1 cellular context compared by ENCODE assay signal in genomic region chr11:72001834-72002591, GRCh38.
TF ChIP-seq lines count a peak whose summit lies in the region.

No MANE protein-coding gene starts in this region.

TF ChIP-seq in GM23338, 12 proteins besides CTCF, POLR2A, EP300 and RAD21 (continued from another document):
- TF ChIP-seq, protein P1, sequence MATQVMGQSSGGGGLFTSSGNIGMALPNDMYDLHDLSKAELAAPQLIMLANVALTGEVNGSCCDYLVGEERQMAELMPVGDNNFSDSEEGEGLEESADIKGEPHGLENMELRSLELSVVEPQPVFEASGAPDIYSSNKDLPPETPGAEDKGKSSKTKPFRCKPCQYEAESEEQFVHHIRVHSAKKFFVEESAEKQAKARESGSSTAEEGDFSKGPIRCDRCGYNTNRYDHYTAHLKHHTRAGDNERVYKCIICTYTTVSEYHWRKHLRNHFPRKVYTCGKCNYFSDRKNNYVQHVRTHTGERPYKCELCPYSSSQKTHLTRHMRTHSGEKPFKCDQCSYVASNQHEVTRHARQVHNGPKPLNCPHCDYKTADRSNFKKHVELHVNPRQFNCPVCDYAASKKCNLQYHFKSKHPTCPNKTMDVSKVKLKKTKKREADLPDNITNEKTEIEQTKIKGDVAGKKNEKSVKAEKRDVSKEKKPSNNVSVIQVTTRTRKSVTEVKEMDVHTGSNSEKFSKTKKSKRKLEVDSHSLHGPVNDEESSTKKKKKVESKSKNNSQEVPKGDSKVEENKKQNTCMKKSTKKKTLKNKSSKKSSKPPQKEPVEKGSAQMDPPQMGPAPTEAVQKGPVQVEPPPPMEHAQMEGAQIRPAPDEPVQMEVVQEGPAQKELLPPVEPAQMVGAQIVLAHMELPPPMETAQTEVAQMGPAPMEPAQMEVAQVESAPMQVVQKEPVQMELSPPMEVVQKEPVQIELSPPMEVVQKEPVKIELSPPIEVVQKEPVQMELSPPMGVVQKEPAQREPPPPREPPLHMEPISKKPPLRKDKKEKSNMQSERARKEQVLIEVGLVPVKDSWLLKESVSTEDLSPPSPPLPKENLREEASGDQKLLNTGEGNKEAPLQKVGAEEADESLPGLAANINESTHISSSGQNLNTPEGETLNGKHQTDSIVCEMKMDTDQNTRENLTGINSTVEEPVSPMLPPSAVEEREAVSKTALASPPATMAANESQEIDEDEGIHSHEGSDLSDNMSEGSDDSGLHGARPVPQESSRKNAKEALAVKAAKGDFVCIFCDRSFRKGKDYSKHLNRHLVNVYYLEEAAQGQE (IDR thresholded peaks at IDR 0.05; ENCODE audit: unreplicated experiment), result no peak
- TF ChIP-seq, protein P2, sequence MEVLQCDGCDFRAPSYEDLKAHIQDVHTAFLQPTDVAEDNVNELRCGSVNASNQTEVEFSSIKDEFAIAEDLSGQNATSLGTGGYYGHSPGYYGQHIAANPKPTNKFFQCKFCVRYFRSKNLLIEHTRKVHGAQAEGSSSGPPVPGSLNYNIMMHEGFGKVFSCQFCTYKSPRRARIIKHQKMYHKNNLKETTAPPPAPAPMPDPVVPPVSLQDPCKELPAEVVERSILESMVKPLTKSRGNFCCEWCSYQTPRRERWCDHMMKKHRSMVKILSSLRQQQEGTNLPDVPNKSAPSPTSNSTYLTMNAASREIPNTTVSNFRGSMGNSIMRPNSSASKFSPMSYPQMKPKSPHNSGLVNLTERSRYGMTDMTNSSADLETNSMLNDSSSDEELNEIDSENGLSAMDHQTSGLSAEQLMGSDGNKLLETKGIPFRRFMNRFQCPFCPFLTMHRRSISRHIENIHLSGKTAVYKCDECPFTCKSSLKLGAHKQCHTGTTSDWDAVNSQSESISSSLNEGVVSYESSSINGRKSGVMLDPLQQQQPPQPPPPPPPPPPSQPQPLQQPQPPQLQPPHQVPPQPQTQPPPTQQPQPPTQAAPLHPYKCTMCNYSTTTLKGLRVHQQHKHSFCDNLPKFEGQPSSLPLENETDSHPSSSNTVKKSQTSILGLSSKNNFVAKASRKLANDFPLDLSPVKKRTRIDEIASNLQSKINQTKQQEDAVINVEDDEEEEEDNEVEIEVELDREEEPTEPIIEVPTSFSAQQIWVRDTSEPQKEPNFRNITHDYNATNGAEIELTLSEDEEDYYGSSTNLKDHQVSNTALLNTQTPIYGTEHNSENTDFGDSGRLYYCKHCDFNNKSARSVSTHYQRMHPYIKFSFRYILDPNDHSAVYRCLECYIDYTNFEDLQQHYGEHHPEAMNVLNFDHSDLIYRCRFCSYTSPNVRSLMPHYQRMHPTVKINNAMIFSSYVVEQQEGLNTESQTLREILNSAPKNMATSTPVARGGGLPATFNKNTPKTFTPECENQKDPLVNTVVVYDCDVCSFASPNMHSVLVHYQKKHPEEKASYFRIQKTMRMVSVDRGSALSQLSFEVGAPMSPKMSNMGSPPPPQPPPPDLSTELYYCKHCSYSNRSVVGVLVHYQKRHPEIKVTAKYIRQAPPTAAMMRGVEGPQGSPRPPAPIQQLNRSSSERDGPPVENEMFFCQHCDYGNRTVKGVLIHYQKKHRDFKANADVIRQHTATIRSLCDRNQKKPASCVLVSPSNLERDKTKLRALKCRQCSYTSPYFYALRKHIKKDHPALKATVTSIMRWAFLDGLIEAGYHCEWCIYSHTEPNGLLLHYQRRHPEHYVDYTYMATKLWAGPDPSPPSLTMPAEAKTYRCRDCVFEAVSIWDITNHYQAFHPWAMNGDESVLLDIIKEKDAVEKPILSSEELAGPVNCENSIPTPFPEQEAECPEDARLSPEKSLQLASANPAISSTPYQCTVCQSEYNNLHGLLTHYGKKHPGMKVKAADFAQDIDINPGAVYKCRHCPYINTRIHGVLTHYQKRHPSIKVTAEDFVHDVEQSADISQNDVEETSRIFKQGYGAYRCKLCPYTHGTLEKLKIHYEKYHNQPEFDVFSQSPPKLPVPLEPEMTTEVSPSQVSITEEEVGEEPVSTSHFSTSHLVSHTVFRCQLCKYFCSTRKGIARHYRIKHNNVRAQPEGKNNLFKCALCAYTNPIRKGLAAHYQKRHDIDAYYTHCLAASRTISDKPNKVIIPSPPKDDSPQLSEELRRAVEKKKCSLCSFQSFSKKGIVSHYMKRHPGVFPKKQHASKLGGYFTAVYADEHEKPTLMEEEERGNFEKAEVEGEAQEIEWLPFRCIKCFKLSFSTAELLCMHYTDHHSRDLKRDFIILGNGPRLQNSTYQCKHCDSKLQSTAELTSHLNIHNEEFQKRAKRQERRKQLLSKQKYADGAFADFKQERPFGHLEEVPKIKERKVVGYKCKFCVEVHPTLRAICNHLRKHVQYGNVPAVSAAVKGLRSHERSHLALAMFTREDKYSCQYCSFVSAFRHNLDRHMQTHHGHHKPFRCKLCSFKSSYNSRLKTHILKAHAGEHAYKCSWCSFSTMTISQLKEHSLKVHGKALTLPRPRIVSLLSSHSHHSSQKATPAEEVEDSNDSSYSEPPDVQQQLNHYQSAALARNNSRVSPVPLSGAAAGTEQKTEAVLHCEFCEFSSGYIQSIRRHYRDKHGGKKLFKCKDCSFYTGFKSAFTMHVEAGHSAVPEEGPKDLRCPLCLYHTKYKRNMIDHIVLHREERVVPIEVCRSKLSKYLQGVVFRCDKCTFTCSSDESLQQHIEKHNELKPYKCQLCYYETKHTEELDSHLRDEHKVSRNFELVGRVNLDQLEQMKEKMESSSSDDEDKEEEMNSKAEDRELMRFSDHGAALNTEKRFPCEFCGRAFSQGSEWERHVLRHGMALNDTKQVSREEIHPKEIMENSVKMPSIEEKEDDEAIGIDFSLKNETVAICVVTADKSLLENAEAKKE (CRISPR knock-in tag; IDR thresholded peaks at IDR 0.05), result no peak
- TF ChIP-seq, protein P3, sequence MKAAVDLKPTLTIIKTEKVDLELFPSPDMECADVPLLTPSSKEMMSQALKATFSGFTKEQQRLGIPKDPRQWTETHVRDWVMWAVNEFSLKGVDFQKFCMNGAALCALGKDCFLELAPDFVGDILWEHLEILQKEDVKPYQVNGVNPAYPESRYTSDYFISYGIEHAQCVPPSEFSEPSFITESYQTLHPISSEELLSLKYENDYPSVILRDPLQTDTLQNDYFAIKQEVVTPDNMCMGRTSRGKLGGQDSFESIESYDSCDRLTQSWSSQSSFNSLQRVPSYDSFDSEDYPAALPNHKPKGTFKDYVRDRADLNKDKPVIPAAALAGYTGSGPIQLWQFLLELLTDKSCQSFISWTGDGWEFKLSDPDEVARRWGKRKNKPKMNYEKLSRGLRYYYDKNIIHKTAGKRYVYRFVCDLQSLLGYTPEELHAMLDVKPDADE (IDR thresholded peaks at IDR 0.05), result no peak
- no peak; the same call in 1 of the 2 replicates for TF ChIP-seq POLR2AphosphoS5 (IDR thresholded peaks at IDR 0.05; ENCODE audit: low read depth)
TF ChIP-seq in GM23338: peak in this region for 0.
